Comparison of ENCODE assay signal across 1 cellular context in genomic region chr5:60553291-60553690, GRCh38.
TF ChIP-seq lines count a peak whose summit lies in the region.

No MANE protein-coding gene starts in this region.

TF ChIP-seq in HEK293, 187 proteins besides CTCF, POLR2A, EP300 and RAD21 (continued from another document):
- TF ChIP-seq ZNF555 (tag by site-specific recombination; conservative IDR thresholded peaks at IDR 0.05) (peak; percentile 73), ZNF140 (tag by site-specific recombination; IDR thresholded peaks at IDR 0.05) (peak; percentile 61), ZXDB (tag by site-specific recombination; IDR thresholded peaks at IDR 0.05) (peak; percentile 52; the same call in 1 of the 2 replicates), ZNF202 (tag by site-specific recombination; IDR thresholded peaks at IDR 0.05; ENCODE audit: borderline replicate concordance) (0 out of 2 replicates have a peak, but pooled peaks have one; percentile 9), ZNF426 (tag by site-specific recombination; IDR thresholded peaks at IDR 0.05) (peak; percentile 63), ZNF623 (tag by site-specific recombination; IDR thresholded peaks at IDR 0.05) (peak; percentile 50)
